Comparison of ENCODE assay signal across 11 cellular contexts in the genomic region with DNA sequence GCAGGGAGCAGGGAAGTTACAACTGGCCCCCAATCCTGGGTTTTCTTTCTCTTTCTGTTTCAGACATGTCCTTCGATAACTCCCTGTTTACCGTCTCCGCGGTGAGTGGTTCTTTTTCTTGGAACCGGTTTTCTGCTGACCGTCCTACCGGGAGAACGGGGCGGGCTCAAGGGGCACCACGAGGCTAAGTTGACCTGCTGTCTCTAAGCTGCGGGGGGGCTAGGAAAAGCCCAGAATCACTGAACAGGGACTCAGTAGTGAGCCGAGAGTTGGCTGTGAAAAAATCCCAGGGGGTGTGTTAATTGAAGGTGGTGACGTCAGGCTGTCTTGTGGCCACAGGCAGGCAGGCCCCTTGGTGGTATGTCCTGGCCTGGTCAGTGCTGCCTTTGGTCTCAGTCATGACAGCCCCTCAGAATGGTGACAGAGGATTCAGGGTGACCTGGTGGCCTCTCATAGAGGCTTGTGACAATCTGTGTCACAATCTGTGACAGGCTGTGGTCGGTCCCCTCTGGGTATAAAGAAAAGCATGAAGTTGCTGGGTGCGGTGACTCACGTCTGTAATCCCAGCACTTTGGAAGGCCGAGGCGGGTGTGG. TPM values are rescaled to one million over a fixed set of nuclear protein-coding genes. Genes with fewer than 3 reads are reported as not detected.
DNase-seq lines count a peak whose midpoint lies in the region; ATAC-seq and TF ChIP-seq lines count a peak whose summit lies in the region.
"Had no signal": no experiment of that assay in that cellular context is flagged by ENCODE, and none has a peak within 500 bp of the region (broad histone marks: within the 10 kb centered on the region; RNA-seq: fewer than 3 reads in every experiment).

No MANE protein-coding gene starts in this region.

- no peaks in the 10 kb centered on the region for H3K9me3 Mint-ChIP-seq in CD8-positive, alpha-beta T cell

- H4K20me1 ChIP-seq in GM23248 (ENCODE audit: insufficient read depth) = no peaks in the 10 kb centered on the region

- no peak for ATAC-seq in HG03135 (IDR thresholded peaks at IDR 0.05; ENCODE audit: unreplicated experiment)
- ATAC-seq in CD8-positive, alpha-beta T cell = no peak

- no peaks in the 10 kb centered on the region for H3K27me3 ChIP-seq in GM23248 (replicated peaks; ENCODE audit: insufficient read depth)
- H3K27me3 ChIP-seq in SJCRH30 = no peaks in the 10 kb centered on the region
- H3K27me3 ChIP-seq in prostate gland (replicated peaks; ENCODE audit: insufficient read depth) = no peaks in the 10 kb centered on the region
- H3K27me3 ChIP-seq in CD8-positive, alpha-beta T cell (ENCODE audit: insufficient read depth, low read length) = no peaks in the 10 kb centered on the region

- POLR2A ChIA-PET in CD8-positive, alpha-beta T cell (lab: Charles Lee) = interaction anchor here (0.6 to 1.7 kb wide), 2 partner anchors 145 to 716 kb away, joined by 3 to 16 read pairs; partner anchors contain the start of gene DNM2

- peak overlapping the region; percentile 93; the same call in 1 of the 2 replicates for H2AFZ ChIP-seq in GM23248

- peak; percentile 75 for DNase-seq in GM23248
- DNase-seq in SJCRH30 = peak; percentile 64 to 67
- DNase-seq in fibroblast of the aortic adventitia (ENCODE audit: low read depth) = peak; percentile 61
- DNase-seq in prostate gland (ENCODE audit: low spot score) = peak; percentile 51
- no peak for DNase-seq in CD8-positive, alpha-beta T cell
- DNase-seq in stimulated activated CD4-positive, alpha-beta T cell treated with anti-CD3 and anti-CD28 coated beads, Interleukin-4, amount 100 ng/mL, for 24 hours = no peak
- DNase-seq in epidermal melanocyte (ENCODE audit: insufficient read length, low spot score) = no peak
- DNase-seq: activated naive CD4-positive, alpha-beta T cell treated with Interleukin-2 at 50 U/mL for 16 hours; Kasumi-1; T-helper 1 cell had no signal

- H3K9ac ChIP-seq in GM23248 = no peak overlapping the region

- TF ChIP-seq CTCF in fibroblast of the aortic adventitia (IDR thresholded peaks at IDR 0.05; ENCODE audit: insufficient read depth, low read length) (no peak), prostate gland (IDR thresholded peaks at IDR 0.05) (no peak)
- TF ChIP-seq CTCF in CD8-positive, alpha-beta T cell (IDR thresholded peaks at IDR 0.05) = no peak

- in situ Hi-C loops in GM23248 (cut with MboI) = no loop called here

- peaks cover 8% of the 10 kb centered on the region for H3K4me1 Mint-ChIP-seq in CD8-positive, alpha-beta T cell (ENCODE audit: low read depth)

- H3K9me3 ChIP-seq in GM23248 (ENCODE audit: low read depth) (no peaks in the 10 kb centered on the region), SJCRH30 (replicated peaks) (no peaks in the 10 kb centered on the region), prostate gland (no peaks in the 10 kb centered on the region)
- no peaks in the 10 kb centered on the region for H3K9me3 ChIP-seq in CD8-positive, alpha-beta T cell (ENCODE audit: low read length)

- no peak for TF ChIP-seq POLR2A in prostate gland (IDR thresholded peaks at IDR 0.05)

- H3F3A ChIP-seq in GM23248 (ENCODE audit: insufficient read depth) = peaks cover 15% of the 10 kb centered on the region

- H3K9me2 ChIP-seq in GM23248 (ENCODE audit: insufficient read depth) = no peaks in the 10 kb centered on the region

- H3K79me2 ChIP-seq in GM23248 (ENCODE audit: insufficient read depth) = no peaks in the 10 kb centered on the region

- intact Hi-C loops in prostate gland (cut with DNase I) = loop anchor here (5.0 kb wide), 1 partner anchor 146 kb away; the partner anchor contains the start of gene DNM2
- intact Hi-C loops in CD8-positive, alpha-beta T cell (cut with DNase I, micrococcal nuclease) = loop anchor here in 1 of 2 experiments (5.0 kb wide), 1 partner anchor 381 kb away; no protein-coding TSS in a partner anchor

- H3K27me3 Mint-ChIP-seq in CD8-positive, alpha-beta T cell (ENCODE audit: low read depth) = no peaks in the 10 kb centered on the region

- no peak overlapping the region for H3K4me3 Mint-ChIP-seq in CD8-positive, alpha-beta T cell

- WGBS in GM23248 (ENCODE audit: low coverage in 1 of 2, low lambda C conversion rate in 2 of 2, missing lambda C conversion rate in 2 of 2), 2 experiments = 58 to 68% methylated on average over 18 of the region's 18 CpGs
- WGBS in prostate gland = 50% methylated on average over 18 of the region's 18 CpGs

- no peaks in the 10 kb centered on the region for H3K36me3 ChIP-seq in GM23248 (ENCODE audit: low read depth)
- no peaks in the 10 kb centered on the region for H3K36me3 ChIP-seq in SJCRH30
- H3K36me3 ChIP-seq in prostate gland = no peaks in the 10 kb centered on the region
- no peaks in the 10 kb centered on the region for H3K36me3 ChIP-seq in CD8-positive, alpha-beta T cell (ENCODE audit: insufficient read depth, low read length)

- H3K4me1 ChIP-seq in GM23248 (ENCODE audit: insufficient read depth) (0 out of 2 replicates have a peak, but pooled peaks cover 11% of the 10 kb centered on the region), SJCRH30 (peaks cover 3% of the 10 kb centered on the region; the same call in 1 of the 2 replicates), prostate gland (replicated peaks) (no peaks in the 10 kb centered on the region)
- H3K4me1 ChIP-seq in CD8-positive, alpha-beta T cell (ENCODE audit: insufficient read depth, low read length) = peaks cover 10% of the 10 kb centered on the region

- H3K4me3 ChIP-seq in GM23248 (no peak overlapping the region), SJCRH30 (peak overlapping the region; percentile 27), fibroblast of the aortic adventitia (ENCODE audit: low read depth, low read length) (no peak overlapping the region), prostate gland (peak overlapping the region in 1 of 2 donors; percentile 10)
- H3K4me3 ChIP-seq in CD8-positive, alpha-beta T cell (ENCODE audit: low read depth, low read length) = no peak overlapping the region

- no peak overlapping the region for H3K27ac Mint-ChIP-seq in CD8-positive, alpha-beta T cell

- CTCF ChIA-PET in CD8-positive, alpha-beta T cell (lab: Charles Lee) = interaction anchor here (1.0 to 4.1 kb wide), 10 partner anchors 8 to 161 kb away, joined by 4 to 64 read pairs (median 16); partner anchors contain the start of genes DNM2, QTRT1 and TMED1

- H3K27ac ChIP-seq in GM23248 (peak overlapping the region; percentile 21), SJCRH30 (no peak overlapping the region), prostate gland (peak overlapping the region; percentile 66 to 70)
- H3K27ac ChIP-seq in CD8-positive, alpha-beta T cell (ENCODE audit: low read depth, low read length) = no peak overlapping the region

- H3K4me2 ChIP-seq in GM23248 (ENCODE audit: unreplicated experiment) = no peak overlapping the region

- H3K36me3 Mint-ChIP-seq in CD8-positive, alpha-beta T cell = no peaks in the 10 kb centered on the region

RNA-seq across cellular contexts. Expression of gene CARM1, which starts 8.1 kb away (rescaled TPM):
- total RNA-seq in GM23248 (2014; rRNA removed; shearing (Covaris generic)) = 41.9 and 42.4 TPM in 2 replicates
- 5.3 TPM in 2 replicates for polyA plus RNA-seq in GM23248 (2016; fragmentation: Nextera tagmentation; extraction: Ambion mirVana)
- total RNA-seq in SJCRH30 (2014; rRNA removed; shearing (Covaris generic)) = 35.7 and 36.2 TPM in 2 replicates
- 16.4 and 39.6 TPM in 2 replicates for total RNA-seq in fibroblast of the aortic adventitia (ENCODE audit: low replicate concordance)
- total RNA-seq in prostate gland = 10 to 100 TPM; 14.5 to 54.4 TPM
- total RNA-seq in CD8-positive, alpha-beta T cell = 10 to 100 TPM; 18.1 to 21.3 TPM

RNA-seq across cellular contexts. Expression of gene C19orf38, which starts 15.0 kb away (rescaled TPM):
- 0.22 TPM in 1 of 2 replicates, not detected in the other for total RNA-seq in GM23248 (2014; rRNA removed; shearing (Covaris generic))
- 0.20 and 0.42 TPM in 2 replicates for polyA plus RNA-seq in GM23248 (2016; fragmentation: Nextera tagmentation; extraction: Ambion mirVana)
- total RNA-seq in SJCRH30 (2014; rRNA removed; shearing (Covaris generic)) = not detected in 2 replicates
- total RNA-seq in fibroblast of the aortic adventitia (ENCODE audit: low replicate concordance) = 0.41 and 0.81 TPM in 2 replicates
- total RNA-seq in prostate gland = 1 to 10 TPM in 1 of 2 donors, under 1 TPM in 1; 0.91 to 6.4 TPM
- not detected for total RNA-seq in CD8-positive, alpha-beta T cell

RNA-seq across cellular contexts. Expression of gene TMED1, which starts 27.2 kb away (rescaled TPM):
- total RNA-seq in GM23248 (2014; rRNA removed; shearing (Covaris generic)) = 58.7 and 66.4 TPM in 2 replicates
- polyA plus RNA-seq in GM23248 (2016; fragmentation: Nextera tagmentation; extraction: Ambion mirVana) = 66.7 and 68.2 TPM in 2 replicates
- total RNA-seq in SJCRH30 (2014; rRNA removed; shearing (Covaris generic)) = 25.2 and 26.0 TPM in 2 replicates
- total RNA-seq in fibroblast of the aortic adventitia (ENCODE audit: low replicate concordance) = 30.2 and 44.3 TPM in 2 replicates
- 10 to 100 TPM; 41.9 to 47.8 TPM for total RNA-seq in prostate gland
- 10 to 100 TPM in 1 of 2 experiments, 1 to 10 TPM in 1; 8.2 to 13.5 TPM for total RNA-seq in CD8-positive, alpha-beta T cell

Comparison
In these comparisons a context has a peak if more than half of its experiments do, and no peak if none do; other contexts are left out.
1. DNase-seq: peak in GM23248 (single experiment), SJCRH30 (2 of 2), fibroblast of the aortic adventitia (single experiment) and prostate gland (single experiment); none in CD8-positive, alpha-beta T cell (0 of 7), stimulated activated CD4-positive, alpha-beta T cell treated with anti-CD3 and anti-CD28 coated beads, Interleukin-4, amount 100 ng/mL, for 24 hours (single experiment) and epidermal melanocyte (single experiment).
2. H3K27ac ChIP-seq: peak in GM23248 (single experiment) and prostate gland (2 of 2); none in SJCRH30 (single experiment) and CD8-positive, alpha-beta T cell (single experiment).